Comparison of ENCODE assay signal across 35 cellular contexts in genomic region chr9:126528967-126529366, GRCh38.
"Had no signal": no experiment of that assay in that cellular context is flagged by ENCODE, and none has a peak within 500 bp of the region (broad histone marks: within the 10 kb centered on the region; RNA-seq: fewer than 3 reads in every experiment).

No MANE protein-coding gene starts in this region.

- H3K36me3 ChIP-seq: ascending aorta, cardiac muscle cell, MG63, Peyer's patch, SJSA1 had no signal

- H3K4me3 Mint-ChIP-seq: activated B cell treated with CpG ODN at 0.5 μM for 24 hours; activated CD4-positive, alpha-beta T cell treated with anti-CD3 and anti-CD28 coated beads, Interleukin-2, amount 10 ng/mL, durations not matched to agents 24 days and 14 days; activated CD8-positive, alpha-beta T cell treated with anti-CD3 and anti-CD28 coated beads, Interleukin-2, amount 10 ng/mL, durations not matched to agents 7 days and 5 days; activated naive CD4-positive, alpha-beta T cell treated with anti-CD3 and anti-CD28 coated beads, Interleukin-2, amount 50 U/mL, for 24 hours; activated naive CD8-positive, alpha-beta T cell treated with anti-CD3 and anti-CD28 coated beads, Interleukin-2, amount 10 ng/mL, durations not matched to agents 7 days and 5 days; activated T-cell treated with anti-CD3 and anti-CD28 coated beads, Interleukin-2, amount 50 U/mL, for 24 hours; central memory CD8-positive, alpha-beta T cell had no signal

- ATAC-seq: activated CD8-positive, alpha-beta T cell treated with anti-CD3 and anti-CD28 coated beads, Interleukin-2, amount 10 ng/mL, durations not matched to agents 7 days and 5 days; PC-3 had no signal

- DNase-seq: activated B cell treated with CpG ODN at 0.5 μM for 24 hours; activated CD4-positive, alpha-beta T cell treated with anti-CD3 and anti-CD28 coated beads, Interleukin-2, amount 10 ng/mL, durations not matched to agents 24 days and 14 days; activated CD4-positive, alpha-beta T cell treated with anti-CD3 and anti-CD28 coated beads, Interleukin-2, amount 50 U/mL, for 4 hours; activated CD8-positive, alpha-beta T cell treated with anti-CD3 and anti-CD28 coated beads, Interleukin-2, amount 10 ng/mL, durations not matched to agents 7 days and 5 days; activated gamma-delta T cell; activated naive CD4-positive, alpha-beta T cell treated with Interleukin-2 at 50 U/mL for 16 hours; activated naive CD8-positive, alpha-beta T cell treated with anti-CD3 and anti-CD28 coated beads, Interleukin-2, amount 10 ng/mL, durations not matched to agents 7 days and 5 days; activated T-cell treated with anti-CD3 and anti-CD28 coated beads, Interleukin-2, amount 50 U/mL, for 24 hours; amygdala; Karpas-422; KBM-7; MG63; NCI-H1048; NCI-H1105 treated with DMSO at 0.1 percent for 48 hours; NCI-H1436; NCI-H1694; NCI-H1930; NCI-H2081 treated with DMSO at 0.1 percent for 48 hours; NCI-H226; NCI-H524 treated with DMSO at 0.1 percent for 48 hours; PC-3; Peyer's patch; RPMI8226; SHP77 treated with DMSO at 0.1 percent for 48 hours; SW 1271; T-helper 1 cell; T-helper 2 cell; T-helper 9 cell had no signal

- H3K4me3 ChIP-seq: ascending aorta, cardiac muscle cell, MG63, Peyer's patch, SJSA1 had no signal

- H3K27ac Mint-ChIP-seq: activated B cell treated with CpG ODN at 0.5 μM for 24 hours; activated CD4-positive, alpha-beta T cell treated with anti-CD3 and anti-CD28 coated beads, Interleukin-2, amount 10 ng/mL, durations not matched to agents 24 days and 14 days; activated CD8-positive, alpha-beta T cell treated with anti-CD3 and anti-CD28 coated beads, Interleukin-2, amount 10 ng/mL, durations not matched to agents 7 days and 5 days; activated naive CD4-positive, alpha-beta T cell treated with anti-CD3 and anti-CD28 coated beads, Interleukin-2, amount 50 U/mL, for 24 hours; activated naive CD8-positive, alpha-beta T cell treated with anti-CD3 and anti-CD28 coated beads, Interleukin-2, amount 10 ng/mL, durations not matched to agents 7 days and 5 days; activated T-cell treated with anti-CD3 and anti-CD28 coated beads, Interleukin-2, amount 50 U/mL, for 24 hours; activated T-helper 2 cell treated with anti-CD3 and anti-CD28 coated beads, Interferon-gamma antibody, Interleukin-2, Interleukin-4, amounts not matched to agents 10 μg/mL and 5 μg/mL and 100 μg/mL, durations not matched to agents 14 hours and 24 hours and 36 hours had no signal

- H3K36me3 Mint-ChIP-seq: activated naive CD4-positive, alpha-beta T cell treated with anti-CD3 and anti-CD28 coated beads, Interleukin-2, amount 50 U/mL, for 24 hours; activated naive CD8-positive, alpha-beta T cell treated with anti-CD3 and anti-CD28 coated beads, Interleukin-2, amount 10 ng/mL, durations not matched to agents 7 days and 5 days had no signal

- H3K4me1 ChIP-seq: ascending aorta, SJSA1 had no signal

- H3K27ac ChIP-seq: ascending aorta, cardiac muscle cell, Peyer's patch, SJSA1, VCaP had no signal

- H3K27me3 Mint-ChIP-seq: activated B cell treated with CpG ODN at 0.5 μM for 24 hours had no signal

- H3K9me3 ChIP-seq: ascending aorta, MG63, Peyer's patch, SJSA1 had no signal

- H3K27me3 ChIP-seq: ascending aorta, MG63, Peyer's patch had no signal

- H3K9me3 Mint-ChIP-seq: activated B cell treated with CpG ODN at 0.5 μM for 24 hours; activated CD4-positive, alpha-beta T cell treated with anti-CD3 and anti-CD28 coated beads, Interleukin-2, amount 10 ng/mL, durations not matched to agents 24 days and 14 days; activated naive CD4-positive, alpha-beta T cell treated with anti-CD3 and anti-CD28 coated beads, Interleukin-2, amount 50 U/mL, for 24 hours; activated naive CD8-positive, alpha-beta T cell treated with anti-CD3 and anti-CD28 coated beads, Interleukin-2, amount 10 ng/mL, durations not matched to agents 7 days and 5 days; activated T-cell treated with anti-CD3 and anti-CD28 coated beads, Interleukin-2, amount 50 U/mL, for 24 hours; activated T-helper 2 cell treated with anti-CD3 and anti-CD28 coated beads, Interferon-gamma antibody, Interleukin-2, Interleukin-4, amounts not matched to agents 10 μg/mL and 5 μg/mL and 100 μg/mL, durations not matched to agents 14 hours and 24 hours and 36 hours; central memory CD8-positive, alpha-beta T cell had no signal
